8 cellular contexts compared by ENCODE assay signal in the genomic region with DNA sequence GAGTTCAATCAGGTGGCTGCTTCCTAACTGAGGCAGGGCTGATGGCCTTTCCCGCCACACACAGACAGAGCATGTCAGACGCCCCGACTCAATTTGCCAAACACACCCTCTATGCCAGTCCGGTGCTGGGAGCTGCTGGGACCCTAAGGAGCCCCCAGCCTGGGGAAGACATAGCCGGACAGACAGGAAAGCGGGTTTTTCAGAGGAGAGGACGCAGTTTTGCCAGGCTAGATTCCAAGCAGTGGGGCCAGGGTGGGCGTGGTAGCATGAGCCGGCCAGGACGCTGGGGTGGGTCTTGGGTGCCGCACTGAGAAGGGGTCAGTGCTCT. TPM values are rescaled to one million over a fixed set of nuclear protein-coding genes. Genes with fewer than 3 reads are reported as not detected.
DNase-seq lines count a peak whose midpoint lies in the region; ATAC-seq, FAIRE-seq and TF ChIP-seq lines count a peak whose summit lies in the region.

No MANE protein-coding gene starts in this region.

- peaks cover 5% of the 10 kb centered on the region for H3K4me1 Mint-ChIP-seq in Caco-2 (ENCODE audit: low read depth, unreplicated experiment)

- no peak for TF ChIP-seq POLR2A in H1 (IDR thresholded peaks at IDR 0.05; ENCODE audit: control extremely low read depth in 1 of 2, low read depth in 2 of 2, low read length in 2 of 2)

- no peaks in the 10 kb centered on the region for H4K20me1 ChIP-seq in OCI-LY1 (ENCODE audit: insufficient read depth, low read length)
- peaks cover 0 to 6% of the 10 kb centered on the region in 2 experiments for H4K20me1 ChIP-seq in H1 (replicated peaks in 1 of 2; ENCODE audit: control insufficient read depth in 1 of 2, insufficient read depth in 2 of 2, low read length in 2 of 2)

- H3K79me2 ChIP-seq in OCI-LY1 (ENCODE audit: insufficient read depth, low read length), result no peaks in the 10 kb centered on the region
- H3K79me2 ChIP-seq in H1 (ENCODE audit: control insufficient read depth in 1 of 2, insufficient read depth in 2 of 2, low read length in 2 of 2), result peaks cover 0 to 5% of the 10 kb centered on the region in 2 experiments; a peak in 1 of 4 replicates
- H3K79me2 ChIP-seq in parathyroid adenoma, result no peaks in the 10 kb centered on the region

- H3K4me1 ChIP-seq in Caco-2, result no peaks in the 10 kb centered on the region
- peaks cover 27% of the 10 kb centered on the region for H3K4me1 ChIP-seq in OCI-LY1 (ENCODE audit: insufficient read depth, low read length, severe bottlenecking)
- H3K4me1 ChIP-seq in H1 (replicated peaks in 1 of 4; ENCODE audit: control insufficient read depth in 3 of 4, insufficient read depth in 4 of 4, low read length in 3 of 4), result peaks cover 3 to 21% (median 8%) of the 10 kb centered on the region in 4 experiments
- peaks cover 4% of the 10 kb centered on the region for H3K4me1 ChIP-seq in parathyroid adenoma

- TF ChIP-seq EP300 in H1 (IDR thresholded peaks at IDR 0.05; ENCODE audit: borderline replicate concordance in 1 of 2, low read depth in 2 of 2, low read length in 2 of 2), result no peak

- H3K36me3 Mint-ChIP-seq in Caco-2 (ENCODE audit: insufficient read depth, unreplicated experiment), result peaks cover 5% of the 10 kb centered on the region

- peak overlapping the region; percentile 93 for H4K8ac ChIP-seq in H1 (ENCODE audit: extremely low read depth, insufficient read depth, low read length)

- no peaks in the 10 kb centered on the region for H3K9me3 Mint-ChIP-seq in Caco-2 (ENCODE audit: unreplicated experiment)

- H3K4me2 ChIP-seq in OCI-LY1 (ENCODE audit: low read length) (peak overlapping the region; percentile 62), H1 (ENCODE audit: insufficient read depth in 1 of 2, low read depth in 2 of 2, low read length in 2 of 2) (peak overlapping the region; percentile 71 to 86), parathyroid adenoma (ENCODE audit: low read length) (peak overlapping the region; percentile 56)

- H3K4me3 ChIP-seq in Caco-2 (ENCODE audit: low read depth, low read length), result peak overlapping the region; percentile 43
- H3K4me3 ChIP-seq in OCI-LY1 (ENCODE audit: low read depth, low read length, poor library complexity, severe bottlenecking), result peak overlapping the region; percentile 42
- peak overlapping the region in 3 of 4 experiments; percentile 17 to 52 (median 34); a peak in 4 of 8 replicates for H3K4me3 ChIP-seq in H1 (ENCODE audit: extremely low read depth in 1 of 4, insufficient read depth in 2 of 4, low read depth in 3 of 4, low read length in 4 of 4)
- H3K4me3 ChIP-seq in parathyroid adenoma (ENCODE audit: low read depth, low read length), result peak overlapping the region; percentile 41

- H3K27me3 ChIP-seq in Caco-2 (replicated peaks; ENCODE audit: control insufficient read depth, insufficient read depth, low read length) (no peaks in the 10 kb centered on the region), OCI-LY1 (ENCODE audit: insufficient read depth, low read length) (no peaks in the 10 kb centered on the region), H1 (replicated peaks in 1 of 4; ENCODE audit: control insufficient read depth in 3 of 4, extremely low read depth in 1 of 4, insufficient read depth in 3 of 4, low read length in 3 of 4) (peaks cover 0 to 3% (median 1%) of the 10 kb centered on the region in 4 experiments; a peak in 1 of 7 replicates), parathyroid adenoma (ENCODE audit: control insufficient read depth, insufficient read depth, low read length) (no peaks in the 10 kb centered on the region)

- no peak overlapping the region for H2AFZ ChIP-seq in OCI-LY1 (ENCODE audit: low read length)
- H2AFZ ChIP-seq in H1 (ENCODE audit: low read length), result peak overlapping the region; percentile 99; the same call in 1 of the 2 replicates
- H2AFZ ChIP-seq in parathyroid adenoma, result peak overlapping the region; percentile 72

- H2BK15ac ChIP-seq in H1 (ENCODE audit: low read length), result no peak overlapping the region

- CTCF ChIA-PET in Caco-2 (lab: Charles Lee) (interaction anchor here (0.6 to 1.0 kb wide), 2 partner anchors 35 to 136 kb away, joined by 3 to 5 read pairs; a partner anchor contains a TSS), H1 (lab: Charles Lee; ENCODE audit: partially characterized antibody) (interaction anchor here (0.7 to 1.3 kb wide), 4 partner anchors 14 to 75 kb away, joined by 3 to 4 read pairs (median 4); no protein-coding TSS in a partner anchor)

- TF ChIP-seq CTCF in Caco-2 (IDR thresholded peaks at IDR 0.05; ENCODE audit: insufficient read depth in 1 of 2, low read depth in 1 of 2, low read length in 1 of 2, severe bottlenecking in 1 of 2, unreplicated experiment in 1 of 2), result no peak
- no peak for TF ChIP-seq CTCF in OCI-LY1 (IDR thresholded peaks at IDR 0.05; ENCODE audit: low read length)
- TF ChIP-seq CTCF in H1 (IDR thresholded peaks at IDR 0.05; ENCODE audit: control extremely low read depth in 1 of 3, insufficient read depth in 1 of 3, low read depth in 1 of 3, low read length in 3 of 3), result no peak
- no peak for TF ChIP-seq CTCF in parathyroid adenoma (IDR thresholded peaks at IDR 0.05)

- H3K18ac ChIP-seq in H1 (ENCODE audit: extremely low read depth, low read length), result peak overlapping the region; percentile 68

- no peak overlapping the region for H2AK5ac ChIP-seq in H1 (ENCODE audit: low read depth, low read length)

- no peak overlapping the region for H3K14ac ChIP-seq in H1 (ENCODE audit: insufficient read length)

- no peak overlapping the region for H2BK12ac ChIP-seq in H1 (ENCODE audit: low read depth, low read length)

- no peak for ATAC-seq in GM21390 (IDR thresholded peaks at IDR 0.05; ENCODE audit: unreplicated experiment)
- no peak for ATAC-seq in HG02840 (IDR thresholded peaks at IDR 0.05; ENCODE audit: low FRiP score, unreplicated experiment)
- ATAC-seq in GM18520 (IDR thresholded peaks at IDR 0.05; ENCODE audit: unreplicated experiment), result no peak

- H3K79me1 ChIP-seq in H1 (ENCODE audit: low read depth, low read length), result peaks cover 7% of the 10 kb centered on the region; the same call in 1 of the 2 replicates

- H3K56ac ChIP-seq in H1 (replicated peaks; ENCODE audit: insufficient read length, low read depth, low read length), result no peak overlapping the region

- BruUV-seq in Caco-2 (replicated peaks; lab: Mats Ljungman, UMichigan), result no TSS peak

- POLR2A ChIA-PET in Caco-2 (lab: Charles Lee) (interaction anchor here (0.6 to 1.0 kb wide), 2 partner anchors 30 to 164 kb away, joined by 4 to 5 read pairs; no protein-coding TSS in a partner anchor), H1 (lab: Charles Lee; ENCODE audit: partially characterized antibody) (interaction anchor here (0.6 to 2.1 kb wide), 11 partner anchors 9 to 258 kb away, joined by 3 to 19 read pairs (median 3); a partner anchor contains a TSS)

- WGBS in H1 (ENCODE audit: extremely low coverage in 1 of 2, insufficient coverage in 1 of 2, insufficient read length in 1 of 2, insufficient replicate concordance in 2 of 2, low coverage in 1 of 2, low lambda C conversion rate in 2 of 2, missing lambda C conversion rate in 1 of 2), 2 experiments, result 55% methylated on average over 11 of the region's 11 CpGs; no CpG with 5 or more reads in 1 of the 2 experiments

- H3K9ac ChIP-seq in OCI-LY1 (ENCODE audit: low read length), result peak overlapping the region; percentile 51; the same call in 1 of the 2 replicates
- H3K9ac ChIP-seq in H1 (replicated peaks in 1 of 4; ENCODE audit: extremely low read depth in 1 of 4, low read depth in 3 of 4, low read length in 3 of 4), result peak overlapping the region in 2 of 4 experiments; percentile 50 to 55; a peak in 3 of 7 replicates
- no peak overlapping the region for H3K9ac ChIP-seq in parathyroid adenoma

- H3K23ac ChIP-seq in H1 (ENCODE audit: insufficient read length), result no peak overlapping the region

- no peaks in the 10 kb centered on the region for H3K9me3 ChIP-seq in Caco-2
- H3K9me3 ChIP-seq in OCI-LY1 (ENCODE audit: low read length), result no peaks in the 10 kb centered on the region
- H3K9me3 ChIP-seq in H1 (ENCODE audit: insufficient read depth in 2 of 2, low read depth in 1 of 2, low read length in 1 of 2), result no peaks in the 10 kb centered on the region
- H3K9me3 ChIP-seq in parathyroid adenoma (ENCODE audit: control insufficient read depth, low read length), result no peaks in the 10 kb centered on the region

- H3K4me3 Mint-ChIP-seq in Caco-2 (ENCODE audit: unreplicated experiment), result peak overlapping the region; percentile 80

- H3K27me3 Mint-ChIP-seq in Caco-2 (ENCODE audit: insufficient read depth, unreplicated experiment), result no peaks in the 10 kb centered on the region

- H3K36me3 ChIP-seq in Caco-2 (ENCODE audit: control insufficient read depth, insufficient read depth, low read length), result no peaks in the 10 kb centered on the region; the same call in 1 of the 2 replicates
- peaks cover 14% of the 10 kb centered on the region; the same call in 1 of the 2 replicates for H3K36me3 ChIP-seq in OCI-LY1 (ENCODE audit: insufficient read depth, low read length)
- no peaks in the 10 kb centered on the region for H3K36me3 ChIP-seq in H1 (ENCODE audit: control insufficient read depth in 2 of 4, insufficient read depth in 4 of 4, low read length in 3 of 4)
- H3K36me3 ChIP-seq in parathyroid adenoma (ENCODE audit: control insufficient read depth, insufficient read depth, low read length), result no peaks in the 10 kb centered on the region

- H4K91ac ChIP-seq in H1 (replicated peaks; ENCODE audit: insufficient read length, low read length), result no peak overlapping the region

- DNase-seq in Caco-2, result no peak
- no peak for DNase-seq in H1 (ENCODE audit: low read depth in 1 of 2, low spot score in 2 of 2)
- DNase-seq in NCI-H82 treated with DMSO at 0.1 percent for 48 hours (lab: John Stamatoyannopoulos, UW; ENCODE audit: unreplicated experiment), result no peak

- no peaks in the 10 kb centered on the region for H3K9me2 ChIP-seq in OCI-LY1 (ENCODE audit: low read depth, low read length)

- H3K27ac ChIP-seq in OCI-LY1 (ENCODE audit: low read depth, low read length, poor library complexity, severe bottlenecking) (peak overlapping the region; percentile 31), H1 (ENCODE audit: low read depth, low read length) (peak overlapping the region; percentile 50), parathyroid adenoma (no peak overlapping the region)

- no peaks in the 10 kb centered on the region for H3F3A ChIP-seq in OCI-LY1 (ENCODE audit: insufficient read depth, low read length)

- H4K5ac ChIP-seq in H1 (ENCODE audit: insufficient read length, low read depth, low read length), result no peak overlapping the region

- FAIRE-seq in H1 (lab: Jason Lieb, UNC), result no peak

- no peak overlapping the region for H2BK120ac ChIP-seq in H1 (replicated peaks; ENCODE audit: low read depth, low read length)

- intact Hi-C loops in Caco-2 (cut with micrococcal nuclease; ENCODE audit: unreplicated experiment), result no loop called here

- no peak overlapping the region for H2BK20ac ChIP-seq in H1 (ENCODE audit: low read length)

- no peak overlapping the region for H3K4ac ChIP-seq in H1 (replicated peaks; ENCODE audit: insufficient read length, low read depth, low read length)

- peak overlapping the region; percentile 79; the same call in 1 of the 2 replicates for H2BK5ac ChIP-seq in H1 (ENCODE audit: low read depth, low read length)

- H3K23me2 ChIP-seq in H1 (ENCODE audit: low read depth, low read length), result peaks cover 7% of the 10 kb centered on the region

- peak overlapping the region; percentile 90 for H3K27ac Mint-ChIP-seq in Caco-2 (ENCODE audit: unreplicated experiment)

- TF ChIP-seq RAD21 in H1 (IDR thresholded peaks at IDR 0.05 in 1 of 2, conservative IDR thresholded peaks at IDR 0.05 in 1 of 2; ENCODE audit: low read depth in 2 of 2, low read length in 2 of 2), result no peak

RNA-seq across cellular contexts. Expression of a gene that starts 19.8 kb away (rescaled TPM):
- total RNA-seq in Caco-2 (2022), result 8.0 and 8.2 TPM in 2 replicates
- 9.0 TPM in 2 replicates for total RNA-seq in H1 (2021; fragmentation: NEBNext Ultra II Directional; extraction: Animal tissue kit (Norgen Biotek cat#: 25700))
- polyA plus RNA-seq in H1 (2011; rRNA removed), result 3.4 and 5.5 TPM in 2 replicates
- 1.5 TPM for polyA plus RNA-seq in H1 (2011; cell fraction: cytosol; rRNA removed)
- 7.7 TPM for polyA plus RNA-seq in H1 (2011; cell fraction: nucleus; rRNA removed)
- polyA plus RNA-seq in H1 (2012, experiment 1 of 2), result 3.2 to 5.5 TPM (median 4.8 TPM) in 4 replicates
- polyA plus RNA-seq in H1 (2012, experiment 2 of 2), result 3.0 TPM
- 3.4 TPM for polyA plus RNA-seq in H1 (2013, experiment 1 of 2)
- polyA plus RNA-seq in H1 (2013, experiment 2 of 2), result 3.1 TPM
- polyA minus RNA-seq in H1 (2011; rRNA and poly(A)+ RNA removed), result 4.8 and 5.0 TPM in 2 replicates
- polyA minus RNA-seq in H1 (2011; cell fraction: cytosol; rRNA and poly(A)+ RNA removed), result 6.1 TPM
- 7.4 TPM for polyA minus RNA-seq in H1 (2011; cell fraction: nucleus; rRNA and poly(A)+ RNA removed)

RNA-seq across cellular contexts. Expression of a gene that starts 30.6 kb away (rescaled TPM):
- not detected in 2 replicates for total RNA-seq in Caco-2 (2022)
- total RNA-seq in H1 (2021; fragmentation: NEBNext Ultra II Directional; extraction: Animal tissue kit (Norgen Biotek cat#: 25700)), result not detected in 2 replicates
- 0.03 and 0.06 TPM in 2 replicates for polyA plus RNA-seq in H1 (2011; rRNA removed)
- polyA plus RNA-seq in H1 (2011; cell fraction: cytosol; rRNA removed), result not detected
- not detected for polyA plus RNA-seq in H1 (2011; cell fraction: nucleus; rRNA removed)
- not detected in 4 replicates for polyA plus RNA-seq in H1 (2012, experiment 1 of 2)
- not detected for polyA plus RNA-seq in H1 (2012, experiment 2 of 2)
- polyA plus RNA-seq in H1 (2013, experiment 1 of 2), result not detected
- not detected for polyA plus RNA-seq in H1 (2013, experiment 2 of 2)
- not detected in 2 replicates for polyA minus RNA-seq in H1 (2011; rRNA and poly(A)+ RNA removed)
- polyA minus RNA-seq in H1 (2011; cell fraction: cytosol; rRNA and poly(A)+ RNA removed), result not detected
- not detected for polyA minus RNA-seq in H1 (2011; cell fraction: nucleus; rRNA and poly(A)+ RNA removed)

RNA-seq across cellular contexts. Expression of a gene that starts 35.6 kb away (rescaled TPM):
- 34.3 and 37.8 TPM in 2 replicates for total RNA-seq in Caco-2 (2022)
- total RNA-seq in H1 (2021; fragmentation: NEBNext Ultra II Directional; extraction: Animal tissue kit (Norgen Biotek cat#: 25700)), result 53.8 and 57.1 TPM in 2 replicates
- 21.7 and 31.4 TPM in 2 replicates for polyA plus RNA-seq in H1 (2011; rRNA removed)
- 20.2 TPM for polyA plus RNA-seq in H1 (2011; cell fraction: cytosol; rRNA removed)
- 29.8 TPM for polyA plus RNA-seq in H1 (2011; cell fraction: nucleus; rRNA removed)
- 24.6 to 46.9 TPM (median 34.0 TPM) in 4 replicates for polyA plus RNA-seq in H1 (2012, experiment 1 of 2)
- 33.2 TPM for polyA plus RNA-seq in H1 (2012, experiment 2 of 2)
- 45.8 TPM for polyA plus RNA-seq in H1 (2013, experiment 1 of 2)
- polyA plus RNA-seq in H1 (2013, experiment 2 of 2), result 45.9 TPM
- polyA minus RNA-seq in H1 (2011; rRNA and poly(A)+ RNA removed), result 15.2 and 18.5 TPM in 2 replicates
- polyA minus RNA-seq in H1 (2011; cell fraction: cytosol; rRNA and poly(A)+ RNA removed), result 37.8 TPM
- 21.7 TPM for polyA minus RNA-seq in H1 (2011; cell fraction: nucleus; rRNA and poly(A)+ RNA removed)

RNA-seq across cellular contexts. Expression of a gene that starts 56.3 kb away (rescaled TPM):
- 38.3 and 39.6 TPM in 2 replicates for total RNA-seq in Caco-2 (2022)
- 25.9 and 28.9 TPM in 2 replicates for total RNA-seq in H1 (2021; fragmentation: NEBNext Ultra II Directional; extraction: Animal tissue kit (Norgen Biotek cat#: 25700))
- 59.5 and 62.4 TPM in 2 replicates for polyA plus RNA-seq in H1 (2011; rRNA removed)
- polyA plus RNA-seq in H1 (2011; cell fraction: cytosol; rRNA removed), result 58.0 TPM
- polyA plus RNA-seq in H1 (2011; cell fraction: nucleus; rRNA removed), result 51.4 TPM
- 25.3 to 49.4 TPM (median 43.4 TPM) in 4 replicates for polyA plus RNA-seq in H1 (2012, experiment 1 of 2)
- polyA plus RNA-seq in H1 (2012, experiment 2 of 2), result 54.5 TPM
- 60.7 TPM for polyA plus RNA-seq in H1 (2013, experiment 1 of 2)
- polyA plus RNA-seq in H1 (2013, experiment 2 of 2), result 66.1 TPM
- polyA minus RNA-seq in H1 (2011; rRNA and poly(A)+ RNA removed), result 39.9 and 40.8 TPM in 2 replicates
- 26.3 TPM for polyA minus RNA-seq in H1 (2011; cell fraction: cytosol; rRNA and poly(A)+ RNA removed)
- polyA minus RNA-seq in H1 (2011; cell fraction: nucleus; rRNA and poly(A)+ RNA removed), result 15.6 TPM
